ENCODE assay signal across 7 cellular contexts in genomic region chr18:5238371-5238758, GRCh38. TPM values are rescaled to one million over a fixed set of nuclear protein-coding genes. Genes with fewer than 3 reads are reported as not detected.
DNase-seq lines count a peak whose midpoint lies in the region; ATAC-seq and TF ChIP-seq lines count a peak whose summit lies in the region.

No MANE protein-coding gene starts in this region.

- H3K27ac Mint-ChIP-seq in activated naive CD4-positive, alpha-beta T cell treated with anti-CD3 and anti-CD28 coated beads for 36 hours, result peak overlapping the region; percentile 94
- H3K27ac Mint-ChIP-seq in osteocyte (ENCODE audit: unreplicated experiment), result peak overlapping the region; percentile 99

- H3K36me3 ChIP-seq in aorta (ENCODE audit: control insufficient read depth in 1 of 2, insufficient read depth in 2 of 2, low read length in 1 of 2), result no peaks in the 10 kb centered on the region

- ATAC-seq in GM18505 (IDR thresholded peaks at IDR 0.05; ENCODE audit: unreplicated experiment) (peak; percentile 46), HG02623 (IDR thresholded peaks at IDR 0.05; ENCODE audit: unreplicated experiment) (peak; percentile 34), Right ventricle myocardium superior (ENCODE audit: poor library complexity) (peak; percentile 71), aorta (ENCODE audit: low FRiP score) (peak; percentile 67)

- H3K4me1 Mint-ChIP-seq in activated naive CD4-positive, alpha-beta T cell treated with anti-CD3 and anti-CD28 coated beads for 36 hours (ENCODE audit: low read depth), result peaks cover 43% of the 10 kb centered on the region
- peaks cover 33% of the 10 kb centered on the region for H3K4me1 Mint-ChIP-seq in osteocyte (ENCODE audit: unreplicated experiment)

- peaks cover 45% of the 10 kb centered on the region for H3K36me3 Mint-ChIP-seq in activated naive CD4-positive, alpha-beta T cell treated with anti-CD3 and anti-CD28 coated beads for 36 hours (ENCODE audit: low read depth)
- H3K36me3 Mint-ChIP-seq in osteocyte (ENCODE audit: unreplicated experiment), result peaks cover 25% of the 10 kb centered on the region

- H3K4me3 Mint-ChIP-seq in activated naive CD4-positive, alpha-beta T cell treated with anti-CD3 and anti-CD28 coated beads for 36 hours, result peak overlapping the region; percentile 80
- H3K4me3 Mint-ChIP-seq in osteocyte (ENCODE audit: unreplicated experiment), result peak overlapping the region; percentile 93

- CTCF ChIA-PET in activated naive CD4-positive, alpha-beta T cell treated with anti-CD3 and anti-CD28 coated beads for 36 hours (lab: Charles Lee), result interaction anchor here (0.7 to 2.3 kb wide), 7 partner anchors 8 to 214 kb away, joined by 3 to 10 read pairs (median 6); no protein-coding TSS in a partner anchor

- TF ChIP-seq POLR2A in GM18505 (IDR thresholded peaks at IDR 0.05; ENCODE audit: borderline replicate concordance, extremely low read depth, insufficient read depth, insufficient read length), result no peak

- no peaks in the 10 kb centered on the region for H3K27me3 Mint-ChIP-seq in activated naive CD4-positive, alpha-beta T cell treated with anti-CD3 and anti-CD28 coated beads for 36 hours (ENCODE audit: low read depth)
- peaks cover 12% of the 10 kb centered on the region for H3K27me3 Mint-ChIP-seq in osteocyte (ENCODE audit: unreplicated experiment)

- H3K27ac ChIP-seq in aorta (ENCODE audit: low read depth in 1 of 2, low read length in 2 of 2), result peak overlapping the region; percentile 89 to 98

- 0 to 1% methylated on average over 30 of the region's 30 CpGs for WGBS in aorta, 2 donors

- TF ChIP-seq CTCF in osteocyte (IDR thresholded peaks at IDR 0.05), result no peak

- intact Hi-C loops in activated naive CD4-positive, alpha-beta T cell treated with anti-CD3 and anti-CD28 coated beads for 36 hours (cut with micrococcal nuclease), result loop anchor here (1.0 to 5.0 kb wide), 2 partner anchors 23 to 1976 kb away; partner anchors contain the start of gene MYL12B
- intact Hi-C loops in Right ventricle myocardium superior (cut with DNase I) (loop anchor here (5.0 kb wide), 1 partner anchor 59 kb away; the partner anchor contains the start of gene ZBTB14), aorta (cut with DNase I) (loop anchor here (1.0 to 2.0 kb wide), 2 partner anchors 58 kb away; no protein-coding TSS in a partner anchor)

- H3K4me1 ChIP-seq in aorta (ENCODE audit: control insufficient read depth in 1 of 2, insufficient read depth in 2 of 2, low read length in 2 of 2), result peaks cover 0 to 5% of the 10 kb centered on the region in 2 donors

- DNase-seq in NCI-H510A treated with DMSO at 0.1 percent for 48 hours (lab: John Stamatoyannopoulos, UW) (peak; percentile 50), Right ventricle myocardium superior (peak; percentile 57), osteocyte (ENCODE audit: extremely low spot score, unreplicated experiment) (no peak), aorta (peak; percentile 61 to 81)
- DNase-seq in activated naive CD4-positive, alpha-beta T cell treated with anti-CD3 and anti-CD28 coated beads for 36 hours, result peak; percentile 46

- peaks cover 3% of the 10 kb centered on the region for H3K9me3 Mint-ChIP-seq in activated naive CD4-positive, alpha-beta T cell treated with anti-CD3 and anti-CD28 coated beads for 36 hours
- no peaks in the 10 kb centered on the region for H3K9me3 Mint-ChIP-seq in osteocyte (ENCODE audit: unreplicated experiment)

- peak overlapping the region; percentile 69 to 91 for H3K4me3 ChIP-seq in aorta (ENCODE audit: low read length in 2 of 2)

- H3K9me3 ChIP-seq in aorta (ENCODE audit: control insufficient read depth, low read length), result no peaks in the 10 kb centered on the region

- H3K27me3 ChIP-seq in aorta (ENCODE audit: control insufficient read depth in 1 of 2, insufficient read depth in 2 of 2, low read length in 1 of 2), result no peaks in the 10 kb centered on the region

RNA-seq across cellular contexts. Expression of gene AKAIN1, which starts 41.3 kb away (rescaled TPM):
- not detected for total RNA-seq in activated naive CD4-positive, alpha-beta T cell treated with anti-CD3 and anti-CD28 coated beads for 36 hours
- total RNA-seq in Right ventricle myocardium superior, result not detected
- not detected in 2 replicates for total RNA-seq in osteocyte
- total RNA-seq in aorta, result not detected
- not detected for polyA plus RNA-seq in aorta

RNA-seq across cellular contexts. Expression of gene ZBTB14, which starts 57.2 kb away (rescaled TPM):
- 10 to 100 TPM; 21.0 to 22.0 TPM for total RNA-seq in activated naive CD4-positive, alpha-beta T cell treated with anti-CD3 and anti-CD28 coated beads for 36 hours
- 7.8 TPM for total RNA-seq in Right ventricle myocardium superior
- 14.2 and 14.4 TPM in 2 replicates for total RNA-seq in osteocyte
- total RNA-seq in aorta, result 10 to 100 TPM in 1 of 2 donors, 1 to 10 TPM in 1; 9.8 to 13.9 TPM
- 10 to 100 TPM in 1 of 2 donors, 1 to 10 TPM in 1; 9.9 to 11.8 TPM for polyA plus RNA-seq in aorta
